In the genomic region with DNA sequence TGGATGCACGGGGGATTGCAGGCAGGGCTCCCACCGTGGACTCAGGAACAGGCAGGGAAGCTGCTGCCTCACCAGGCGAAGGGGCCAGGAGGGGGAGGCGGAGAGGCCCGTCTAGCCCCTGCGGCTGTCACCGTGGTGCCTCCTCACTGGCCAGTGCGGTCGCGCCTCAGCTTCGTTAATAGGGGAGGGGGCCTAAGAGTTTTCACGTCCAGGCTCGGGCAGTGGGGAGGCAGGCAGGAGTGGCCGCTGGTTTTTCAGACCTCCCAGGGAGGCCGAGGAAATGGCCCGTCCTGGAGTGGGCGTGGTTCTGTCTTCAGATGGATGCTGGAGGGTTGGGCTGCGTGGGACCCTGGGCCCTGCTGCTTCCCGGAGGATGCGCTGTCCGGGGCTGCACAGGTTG, we compare ENCODE assay signal across 20 cellular contexts.
"Had no signal": no experiment of that assay in that cellular context is flagged by ENCODE, and none has a peak within 500 bp of the region (broad histone marks: within the 10 kb centered on the region; RNA-seq: fewer than 3 reads in every experiment).

No MANE protein-coding gene starts in this region.

- H3K27ac Mint-ChIP-seq: activated naive CD4-positive, alpha-beta T cell treated with anti-CD3 and anti-CD28 coated beads, Interleukin-2, amount 50 U/mL, for 72 hours; activated T-helper 2 cell treated with anti-CD3 and anti-CD28 coated beads, Interferon-gamma antibody, Interleukin-2, Interleukin-4, amounts not matched to agents 10 μg/mL and 5 μg/mL and 100 μg/mL, durations not matched to agents 14 hours and 24 hours and 36 hours; stimulated activated naive B cell treated with anti-CD40 and anti-IgM and Interleukin-4, amounts not matched to agents 10 μg/mL and 1 μg/mL and 100 μg/mL, for 72 hours; T-helper 2 cell treated with Interferon-gamma antibody and Interleukin-4, amounts not matched to agents 5 μg/mL and 100 μg/mL, for 36 hours had no signal

- H3K9me3 Mint-ChIP-seq: activated naive CD4-positive, alpha-beta T cell treated with anti-CD3 and anti-CD28 coated beads, Interleukin-2, amount 50 U/mL, for 72 hours; activated T-helper 2 cell treated with anti-CD3 and anti-CD28 coated beads, Interferon-gamma antibody, Interleukin-2, Interleukin-4, amounts not matched to agents 10 μg/mL and 5 μg/mL and 100 μg/mL, durations not matched to agents 14 hours and 24 hours and 36 hours; central memory CD8-positive, alpha-beta T cell; naive thymus-derived CD8-positive, alpha-beta T cell; stimulated activated naive B cell treated with anti-CD40 and anti-IgM and Interleukin-4, amounts not matched to agents 10 μg/mL and 1 μg/mL and 100 μg/mL, for 72 hours; T-helper 2 cell treated with Interferon-gamma antibody and Interleukin-4, amounts not matched to agents 5 μg/mL and 100 μg/mL, for 36 hours had no signal

- H3K36me3 ChIP-seq: tibial artery, uterus had no signal

- H3K27ac ChIP-seq: body of pancreas, tibial artery, uterus had no signal

- DNase-seq: activated CD4-positive, alpha-beta T cell treated with anti-CD3 and anti-CD28 coated beads, Interleukin-2, amount 50 U/mL, for 1 hour; activated T-cell treated with anti-CD3 and anti-CD28 coated beads for 4 hours; amygdala; body of pancreas; cortex of kidney; effector CD8-positive, alpha-beta T cell; foreskin melanocyte; left colon; mammary epithelial cell; naive thymus-derived CD8-positive, alpha-beta T cell; stimulated activated CD4-positive, alpha-beta T cell treated with anti-CD3 and anti-CD28 coated beads, Interleukin-15, amount 100 ng/mL, for 24 hours; stimulated activated CD4-positive, alpha-beta T cell treated with anti-CD3 and anti-CD28 coated beads, Interleukin-4, amount 100 ng/mL, for 1 hour; stimulated activated naive B cell treated with anti-CD40 and anti-IgM and Interleukin-4, amounts not matched to agents 10 μg/mL and 1 μg/mL and 100 μg/mL, for 72 hours; uterus had no signal

- H3K27me3 ChIP-seq: body of pancreas, uterus had no signal

- H3K4me3 ChIP-seq: body of pancreas, tibial artery, uterus had no signal

- H3K4me1 Mint-ChIP-seq: central memory CD8-positive, alpha-beta T cell; naive thymus-derived CD8-positive, alpha-beta T cell; stimulated activated naive B cell treated with anti-CD40 and anti-IgM and Interleukin-4, amounts not matched to agents 10 μg/mL and 1 μg/mL and 100 μg/mL, for 72 hours had no signal

- ATAC-seq: activated CD4-positive, CD25-positive, alpha-beta regulatory T cell treated with anti-CD3 and anti-CD28 coated beads, Interleukin-2, amount 50 U/mL, for 24 hours; activated naive CD4-positive, alpha-beta T cell treated with anti-CD3 and anti-CD28 coated beads, Interleukin-2, amount 50 U/mL, for 72 hours; body of pancreas; left colon; naive thymus-derived CD8-positive, alpha-beta T cell; stimulated activated naive B cell treated with anti-CD40 and anti-IgM and Interleukin-4, amounts not matched to agents 10 μg/mL and 1 μg/mL and 100 μg/mL, for 72 hours had no signal

- H3K9me3 ChIP-seq: body of pancreas, tibial artery, uterus had no signal

- H3K4me3 Mint-ChIP-seq: central memory CD8-positive, alpha-beta T cell; naive thymus-derived CD8-positive, alpha-beta T cell; stimulated activated naive B cell treated with anti-CD40 and anti-IgM and Interleukin-4, amounts not matched to agents 10 μg/mL and 1 μg/mL and 100 μg/mL, for 72 hours; T-helper 2 cell treated with Interferon-gamma antibody and Interleukin-4, amounts not matched to agents 5 μg/mL and 100 μg/mL, for 36 hours had no signal

- H3K4me1 ChIP-seq: body of pancreas, tibial artery, uterus had no signal

- H3K36me3 Mint-ChIP-seq: activated naive CD4-positive, alpha-beta T cell treated with anti-CD3 and anti-CD28 coated beads, Interleukin-2, amount 50 U/mL, for 72 hours; naive thymus-derived CD8-positive, alpha-beta T cell; stimulated activated naive B cell treated with anti-CD40 and anti-IgM and Interleukin-4, amounts not matched to agents 10 μg/mL and 1 μg/mL and 100 μg/mL, for 72 hours had no signal
